Comparison of ENCODE assay signal across 14 cellular contexts in the genomic region with DNA sequence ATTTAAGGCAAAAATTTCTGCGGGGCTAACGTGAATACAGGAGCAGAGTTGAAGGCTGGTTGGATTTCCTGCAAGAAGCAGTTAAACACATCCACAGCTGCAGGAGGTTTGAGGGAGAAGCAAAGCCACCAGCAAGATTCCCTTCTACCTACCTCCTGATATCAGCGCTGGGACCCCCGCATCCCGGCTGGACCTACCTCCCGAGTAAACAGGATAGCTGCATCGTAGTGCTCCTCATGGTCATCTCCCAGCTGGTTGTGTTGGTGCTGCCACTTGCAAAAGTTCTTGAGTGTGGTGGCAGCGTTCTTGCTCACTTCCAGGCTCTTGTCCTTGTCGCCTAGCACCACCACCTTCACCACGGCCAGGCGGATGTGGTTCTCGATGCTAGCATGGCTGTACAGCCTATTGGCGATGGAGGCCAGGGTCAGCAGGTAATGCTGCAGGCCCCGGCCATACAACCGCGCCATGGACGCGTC. TPM values are rescaled to one million over a fixed set of nuclear protein-coding genes. Genes with fewer than 3 reads are reported as not detected.
DNase-seq lines count a peak whose midpoint lies in the region; ATAC-seq and TF ChIP-seq lines count a peak whose summit lies in the region.
"Had no signal": no experiment of that assay in that cellular context is flagged by ENCODE, and none has a peak within 500 bp of the region (broad histone marks: within the 10 kb centered on the region; RNA-seq: fewer than 3 reads in every experiment).

No MANE protein-coding gene starts in this region.

- H3K4me2 ChIP-seq in Karpas-422 (ENCODE audit: low read depth, low read length, poor library complexity, severe bottlenecking) = no peak overlapping the region
- H3K4me2 ChIP-seq in PC-9 = no peak overlapping the region

- no peak for DNase-seq in HFFc6
- DNase-seq in mesothelial cell of epicardium (ENCODE audit: low spot score in 2 of 2, unreplicated experiment in 2 of 2) = no peak
- DNase-seq in activated CD4-positive, alpha-beta T cell treated with anti-CD3 and anti-CD28 coated beads, Interleukin-2, amount 50 U/mL, for 48 hours = no peak
- DNase-seq in Karpas-422 = no peak
- DNase-seq in PC-9 = no peak
- DNase-seq: activated naive CD4-positive, alpha-beta T cell treated with anti-CD3 and anti-CD28 coated beads for 36 hours; DMS153; PC-3; WERI-Rb-1 had no signal

- no peaks in the 10 kb centered on the region for H3F3A ChIP-seq in PC-9 (ENCODE audit: insufficient read depth, low read depth)

- H3K9me3 Mint-ChIP-seq in HFFc6 (no peaks in the 10 kb centered on the region), mesothelial cell of epicardium (no peaks in the 10 kb centered on the region)
- H3K9me3 Mint-ChIP-seq: activated naive CD4-positive, alpha-beta T cell treated with anti-CD3 and anti-CD28 coated beads for 36 hours had no signal

- no peak overlapping the region for H2AFZ ChIP-seq in Karpas-422 (ENCODE audit: low read length)
- H2AFZ ChIP-seq in PC-9 = no peak overlapping the region

- H3K4me1 Mint-ChIP-seq in HFFc6 (ENCODE audit: low read depth) = peaks cover 46% of the 10 kb centered on the region
- H3K4me1 Mint-ChIP-seq in mesothelial cell of epicardium = peaks cover 34% of the 10 kb centered on the region

- ATAC-seq in activated CD4-positive, CD25-positive, alpha-beta regulatory T cell treated with anti-CD3 and anti-CD28 coated beads, Interleukin-2, amount 50 U/mL, for 24 hours = no peak
- ATAC-seq: PC-3 had no signal

- no TSS peak for BruUV-seq in PC-9 (replicated peaks; lab: Mats Ljungman, UMichigan)

- TF ChIP-seq CTCF in HFFc6 (IDR thresholded peaks at IDR 0.05) = 0 out of 2 replicates have a peak, but pooled peaks have one; percentile 68
- no peak for TF ChIP-seq CTCF in mesothelial cell of epicardium (IDR thresholded peaks at IDR 0.05; ENCODE audit: unreplicated experiment)
- TF ChIP-seq CTCF in PC-9 (conservative IDR thresholded peaks at IDR 0.05) = no peak

- H3K79me2 ChIP-seq in Karpas-422 (ENCODE audit: low read length) (no peaks in the 10 kb centered on the region), PC-9 (ENCODE audit: low read depth) (no peaks in the 10 kb centered on the region)

- H4K20me1 ChIP-seq in Karpas-422 (ENCODE audit: insufficient read depth, low read depth, low read length) (no peaks in the 10 kb centered on the region), PC-9 (ENCODE audit: insufficient read depth) (no peaks in the 10 kb centered on the region)

- H3K27ac Mint-ChIP-seq in HFFc6 = no peak overlapping the region
- no peak overlapping the region for H3K27ac Mint-ChIP-seq in mesothelial cell of epicardium
- H3K27ac Mint-ChIP-seq: activated naive CD4-positive, alpha-beta T cell treated with anti-CD3 and anti-CD28 coated beads for 36 hours had no signal

- peaks cover 46% of the 10 kb centered on the region for H3K27me3 ChIP-seq in ectodermal cell (ENCODE audit: control insufficient read depth, insufficient read depth, low read length, poor library complexity, severe bottlenecking)
- no peaks in the 10 kb centered on the region for H3K27me3 ChIP-seq in stomach smooth muscle (ENCODE audit: control insufficient read depth in 1 of 2, insufficient read depth in 2 of 2, low read length in 2 of 2)
- H3K27me3 ChIP-seq in Karpas-422 (ENCODE audit: low read length) = no peaks in the 10 kb centered on the region
- no peaks in the 10 kb centered on the region for H3K27me3 ChIP-seq in PC-9 (ENCODE audit: insufficient read depth, low read depth)

- H3K9me2 ChIP-seq in Karpas-422 (replicated peaks; ENCODE audit: insufficient read depth, low read length) = no peaks in the 10 kb centered on the region
- H3K9me2 ChIP-seq in PC-9 (ENCODE audit: insufficient read depth) = no peaks in the 10 kb centered on the region

- peaks cover 6% of the 10 kb centered on the region for H3K27me3 Mint-ChIP-seq in HFFc6 (ENCODE audit: insufficient read depth)
- peaks cover 36% of the 10 kb centered on the region for H3K27me3 Mint-ChIP-seq in mesothelial cell of epicardium (ENCODE audit: low read depth)

- CTCF ChIA-PET in PC-9 (lab: Charles Lee) = no interaction called here

- 67 to 70% methylated on average over 18 of the region's 18 CpGs for WGBS in ectodermal cell, 2 experiments

- H3K4me3 ChIP-seq in ectodermal cell (ENCODE audit: insufficient read depth, low read depth, low read length) (peak overlapping the region; percentile 50), stomach smooth muscle (ENCODE audit: low read length in 2 of 2) (peak overlapping the region; percentile 82 to 87), Karpas-422 (ENCODE audit: low read length) (no peak overlapping the region), PC-9 (no peak overlapping the region)

- no peaks in the 10 kb centered on the region for H3K36me3 Mint-ChIP-seq in HFFc6 (ENCODE audit: low read depth)
- no peaks in the 10 kb centered on the region for H3K36me3 Mint-ChIP-seq in mesothelial cell of epicardium

- H3K36me3 ChIP-seq in ectodermal cell (ENCODE audit: control insufficient read depth, insufficient read depth, low read length) (no peaks in the 10 kb centered on the region), stomach smooth muscle (ENCODE audit: control insufficient read depth in 2 of 2, insufficient read depth in 2 of 2, low read length in 2 of 2) (no peaks in the 10 kb centered on the region), Karpas-422 (ENCODE audit: insufficient read depth, low read length) (no peaks in the 10 kb centered on the region), PC-9 (ENCODE audit: low read depth) (no peaks in the 10 kb centered on the region)
- H3K36me3 ChIP-seq: WERI-Rb-1 had no signal

- H3K4me1 ChIP-seq in ectodermal cell (ENCODE audit: control insufficient read depth, insufficient read depth, low read length) (no peaks in the 10 kb centered on the region), stomach smooth muscle (ENCODE audit: control insufficient read depth, insufficient read depth, low read length) (peaks cover 27% of the 10 kb centered on the region), Karpas-422 (ENCODE audit: low read length) (no peaks in the 10 kb centered on the region), PC-9 (replicated peaks; ENCODE audit: insufficient read depth) (no peaks in the 10 kb centered on the region)

- intact Hi-C loops in PC-9 (cut with micrococcal nuclease; ENCODE audit: unreplicated experiment) = no loop called here

- POLR2A ChIA-PET in PC-9 (lab: Charles Lee; ENCODE audit: unreplicated experiment) = no interaction called here

- H3K9ac ChIP-seq in stomach smooth muscle (ENCODE audit: low read length in 2 of 2) (no peak overlapping the region), Karpas-422 (ENCODE audit: low read length) (no peak overlapping the region)

- H3K9me3 ChIP-seq in ectodermal cell (ENCODE audit: control insufficient read depth, low read length) (no peaks in the 10 kb centered on the region), stomach smooth muscle (ENCODE audit: control insufficient read depth in 2 of 2, low read length in 2 of 2) (no peaks in the 10 kb centered on the region), Karpas-422 (ENCODE audit: low read length) (peaks cover 23% of the 10 kb centered on the region), PC-9 (ENCODE audit: insufficient read depth, low read depth) (no peaks in the 10 kb centered on the region)
- H3K9me3 ChIP-seq: mucosa of descending colon had no signal

- H3K27ac ChIP-seq in ectodermal cell (ENCODE audit: insufficient read depth, low read depth, low read length, poor library complexity, severe bottlenecking) (no peak overlapping the region), stomach smooth muscle (ENCODE audit: low read length) (peak overlapping the region; percentile 73), Karpas-422 (ENCODE audit: low read length) (no peak overlapping the region), PC-9 (no peak overlapping the region)
- H3K27ac ChIP-seq: HL-60, WERI-Rb-1 had no signal

- H3K4me3 Mint-ChIP-seq in HFFc6 (peak overlapping the region; percentile 77), mesothelial cell of epicardium (peak overlapping the region; percentile 88)
- H3K4me3 Mint-ChIP-seq: activated naive CD4-positive, alpha-beta T cell treated with anti-CD3 and anti-CD28 coated beads for 36 hours had no signal

RNA-seq across cellular contexts. Expression of a gene that starts 1.8 kb away (rescaled TPM):
- 10 to 100 TPM in 1 of 6 experiments, 1 to 10 TPM in 5; 5.5 to 13.7 (median 6.7) TPM for total RNA-seq in HFFc6 (2021; fragmentation: NEBNext Ultra II Directional; extraction: Animal tissue kit (Norgen Biotek cat#: 25700))
- 0.22 TPM for polyA plus RNA-seq in ectodermal cell (2013, experiment 1 of 4)
- polyA plus RNA-seq in ectodermal cell (2013, experiment 2 of 4) = 0.21 TPM
- 0.27 TPM for polyA plus RNA-seq in ectodermal cell (2013, experiment 3 of 4)
- polyA plus RNA-seq in ectodermal cell (2013, experiment 4 of 4) = 0.32 TPM
- total RNA-seq in mesothelial cell of epicardium (3.7 to 4.9 TPM (median 4.4 TPM) in 3 replicates), PC-9 (2021) (not detected in 2 replicates)
- total RNA-seq in Karpas-422 (2014; rRNA removed; shearing (Covaris generic); ENCODE audit: low replicate concordance) = not detected in 2 replicates
- total RNA-seq: activated naive CD4-positive, alpha-beta T cell treated with anti-CD3 and anti-CD28 coated beads for 36 hours; PC-3 had no signal

Comparison
In these comparisons a context has a peak if more than half of its experiments do, and no peak if none do; other contexts are left out.
1. H3K4me3 ChIP-seq: peak in ectodermal cell (single experiment) and stomach smooth muscle (2 of 2); none in Karpas-422 (single experiment) and PC-9 (single experiment).